9 cellular contexts compared by ENCODE assay signal in genomic region chr1:164707868-164708331, GRCh38.
A peak's percentile ranks its signal among the peaks of the same experiment; 100 is the strongest.
DNase-seq lines count a peak whose midpoint lies in the region; ATAC-seq, FAIRE-seq and TF ChIP-seq lines count a peak whose summit lies in the region.
"Had no signal": no experiment of that assay in that cellular context is flagged by ENCODE, and none has a peak within 500 bp of the region (broad histone marks: within the 10 kb centered on the region; RNA-seq: fewer than 3 reads in every experiment).

No MANE protein-coding gene starts in this region.

- intact Hi-C loops in Right ventricle myocardium inferior (cut with DNase I) (loop anchor here (5.0 kb wide), 2 partner anchors 74 to 146 kb away; no protein-coding TSS in a partner anchor), cardiac septum (cut with DNase I) (loop anchor here (10.0 kb wide), 1 partner anchor 143 kb away; no protein-coding TSS in a partner anchor), endothelial cell of umbilical vein (cut with micrococcal nuclease) (no loop called here), posterior cingulate gyrus (cut with DNase I) (no loop called here)

- TF ChIP-seq CTCF in endothelial cell of umbilical vein (IDR thresholded peaks at IDR 0.05; ENCODE audit: extremely low read depth in 1 of 2, insufficient read depth in 1 of 2, low read depth in 1 of 2, low read length in 2 of 2) = no peak

- peak; percentile 55 for ATAC-seq in Right ventricle myocardium inferior
- ATAC-seq in HG02763 (IDR thresholded peaks at IDR 0.05; ENCODE audit: unreplicated experiment) = no peak

- H2AFZ ChIP-seq in endothelial cell of umbilical vein (ENCODE audit: low read depth, low read length) = no peak overlapping the region

- FAIRE-seq in endothelial cell of umbilical vein (lab: Jason Lieb, UNC) = no peak

- H3K27me3 ChIP-seq in endothelial cell of umbilical vein (ENCODE audit: control insufficient read depth in 2 of 2, insufficient read depth in 2 of 2, low read length in 2 of 2) = no peaks in the 10 kb centered on the region
- no peaks in the 10 kb centered on the region for H3K27me3 ChIP-seq in muscle layer of colon (ENCODE audit: control insufficient read depth in 1 of 2, insufficient read depth in 2 of 2, low read length in 2 of 2)

- no peaks in the 10 kb centered on the region for H3K79me2 ChIP-seq in endothelial cell of umbilical vein (ENCODE audit: control insufficient read depth, insufficient read depth, low read length)

- BruUV-seq in endothelial cell of umbilical vein (replicated peaks; lab: Mats Ljungman, UMichigan) = no TSS peak

- no peak overlapping the region for H3K27ac ChIP-seq in endothelial cell of umbilical vein (ENCODE audit: insufficient read depth, low read depth, low read length)
- peak overlapping the region; percentile 73 for H3K27ac ChIP-seq in muscle layer of colon (ENCODE audit: low read depth, low read length)

- H3K36me3 ChIP-seq in endothelial cell of umbilical vein (ENCODE audit: control insufficient read depth in 2 of 2, extremely low read depth in 1 of 2, insufficient read depth in 2 of 2, low read length in 2 of 2) (no peaks in the 10 kb centered on the region), muscle layer of colon (ENCODE audit: insufficient read depth, low read length) (no peaks in the 10 kb centered on the region)

- no peaks in the 10 kb centered on the region for H3K9me3 ChIP-seq in endothelial cell of umbilical vein (replicated peaks; ENCODE audit: control insufficient read depth, insufficient read depth, low read length)
- no peaks in the 10 kb centered on the region for H3K9me3 ChIP-seq in muscle layer of colon (ENCODE audit: low read length)

- H3K9ac ChIP-seq in endothelial cell of umbilical vein (replicated peaks; ENCODE audit: extremely low read depth, insufficient read depth, low read length) (no peak overlapping the region), muscle layer of colon (ENCODE audit: low read length) (no peak overlapping the region)

- no peak for DNase-seq in Right ventricle myocardium inferior (ENCODE audit: missing footprints)
- no peak for DNase-seq in cardiac septum (ENCODE audit: low spot score)
- DNase-seq in endothelial cell of umbilical vein (ENCODE audit: low read depth, low spot score) = peak; percentile 16
- no peak for DNase-seq in posterior cingulate gyrus
- no peak for DNase-seq in SHP77 (lab: John Stamatoyannopoulos, UW)
- DNase-seq in activated CD4-positive, CD25-positive, alpha-beta regulatory T cell (lab: John Stamatoyannopoulos, UW) = no peak
- DNase-seq: activated naive CD4-positive, alpha-beta T cell had no signal

- CTCF ChIA-PET in endothelial cell of umbilical vein (lab: Charles Lee) = interaction anchor here (2.8 kb wide), 1 partner anchor 79 kb away, joined by 9 read pairs; no protein-coding TSS in a partner anchor

- no peak overlapping the region for H3K4me2 ChIP-seq in endothelial cell of umbilical vein (ENCODE audit: insufficient read depth, low read length)

- H3K4me3 ChIP-seq in endothelial cell of umbilical vein (replicated peaks in 1 of 3; ENCODE audit: insufficient read depth in 1 of 3, low read depth in 1 of 3, low read length in 3 of 3) = no peak overlapping the region
- H3K4me3 ChIP-seq in muscle layer of colon (ENCODE audit: low read depth in 1 of 2, low read length in 2 of 2) = no peak overlapping the region

- no peaks in the 10 kb centered on the region for H4K20me1 ChIP-seq in endothelial cell of umbilical vein (replicated peaks; ENCODE audit: control insufficient read depth, extremely low read depth, insufficient read depth, low read length)

- POLR2A ChIA-PET in endothelial cell of umbilical vein (lab: Charles Lee) = no interaction called here

- dilution Hi-C loops in endothelial cell of umbilical vein (cut with MboI; ENCODE audit: extremely low pct_ligation_motif_present, low sequenced_read_pairs) = no loop called here

- no peaks in the 10 kb centered on the region for H3K9me1 ChIP-seq in endothelial cell of umbilical vein (replicated peaks; ENCODE audit: control insufficient read depth, extremely low read depth, insufficient read depth, low read length)

- peaks cover 27% of the 10 kb centered on the region for H3K4me1 ChIP-seq in endothelial cell of umbilical vein (ENCODE audit: control insufficient read depth, extremely low read depth, insufficient read depth, low read length)
- H3K4me1 ChIP-seq in muscle layer of colon (ENCODE audit: insufficient read depth, low read length) = peaks cover 85% of the 10 kb centered on the region

- no peak for TF ChIP-seq POLR2A in endothelial cell of umbilical vein (IDR thresholded peaks at IDR 0.05; ENCODE audit: low read depth, low read length)

TF ChIP-seq in endothelial cell of umbilical vein, 7 proteins besides CTCF, POLR2A, EP300 and RAD21:
- no peak for TF ChIP-seq JUN (IDR thresholded peaks at IDR 0.05; ENCODE audit: borderline replicate concordance, insufficient read depth, insufficient read length, low read depth)
- TF ChIP-seq GATA2 (IDR thresholded peaks at IDR 0.05; ENCODE audit: insufficient read depth, insufficient read length, low read depth, low read length) = no peak
- no peak for TF ChIP-seq EZH2 (IDR thresholded peaks at IDR 0.05; ENCODE audit: borderline replicate concordance, low read depth, low read length, severe bottlenecking)
- no peak for TF ChIP-seq POLR2AphosphoS5 (IDR thresholded peaks at IDR 0.05; ENCODE audit: insufficient read depth, low read depth, low read length)
- TF ChIP-seq FOS (IDR thresholded peaks at IDR 0.05; ENCODE audit: borderline replicate concordance, insufficient read depth, low read length) = no peak
- TF ChIP-seq, protein P1, sequence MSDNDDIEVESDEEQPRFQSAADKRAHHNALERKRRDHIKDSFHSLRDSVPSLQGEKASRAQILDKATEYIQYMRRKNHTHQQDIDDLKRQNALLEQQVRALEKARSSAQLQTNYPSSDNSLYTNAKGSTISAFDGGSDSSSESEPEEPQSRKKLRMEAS (IDR thresholded peaks at IDR 0.05; ENCODE audit: insufficient read depth, insufficient read length) = no peak
- TF ChIP-seq MYC (IDR thresholded peaks at IDR 0.05; ENCODE audit: low read depth, low read length) = no peak

Comparison
In these comparisons a context has a peak if more than half of its experiments do, and no peak if none do; other contexts are left out.
1. intact Hi-C loops: an anchor here in Right ventricle myocardium inferior (5.0 kb wide) and cardiac septum (10.0 kb wide); none called in endothelial cell of umbilical vein and posterior cingulate gyrus.